ENCODE assay signal across 28 cellular contexts in genomic region chr2:148298201-148298600, GRCh38.
DNase-seq lines count a peak whose midpoint lies in the region; ATAC-seq and TF ChIP-seq lines count a peak whose summit lies in the region.
"Had no signal": no experiment of that assay in that cellular context is flagged by ENCODE, and none has a peak within 500 bp of the region (broad histone marks: within the 10 kb centered on the region; RNA-seq: fewer than 3 reads in every experiment).

No MANE protein-coding gene starts in this region.

- no peak for ATAC-seq in GM19455 (IDR thresholded peaks at IDR 0.05; ENCODE audit: unreplicated experiment)
- no peak for ATAC-seq in HG03460 (IDR thresholded peaks at IDR 0.05; ENCODE audit: unreplicated experiment)
- ATAC-seq: activated CD8-positive, alpha-beta memory T cell treated with anti-CD3 and anti-CD28 coated beads, Interleukin-2, amount 10 ng/mL, durations not matched to agents 7 days and 5 days; activated T-cell treated with anti-CD3 and anti-CD28 coated beads, Interleukin-2, amount 50 U/mL, for 72 hours; GM12878; left cardiac atrium; T-helper 17 cell had no signal

- H3K4me3 ChIP-seq in choroid plexus epithelial cell (ENCODE audit: low read depth, low read length), result no peak overlapping the region
- H3K4me3 ChIP-seq: adrenal gland, BLaER1, GM12878, SK-N-MC had no signal

- no peak for TF ChIP-seq CTCF in choroid plexus epithelial cell (conservative IDR thresholded peaks at IDR 0.05; ENCODE audit: low read depth, low read length)

- peak; percentile 10 for DNase-seq in ELR (ENCODE audit: low read depth)
- peak; percentile 70 for DNase-seq in NCI-H226
- DNase-seq in choroid plexus epithelial cell (ENCODE audit: low read depth), result peak; percentile 25
- peak; percentile 34 for DNase-seq in kidney tubule cell (ENCODE audit: low spot score)
- no peak for DNase-seq in NCI-H774 (lab: John Stamatoyannopoulos, UW)
- no peak for DNase-seq in GDM1 (lab: John Stamatoyannopoulos, UW)
- DNase-seq: activated CD4-positive, alpha-beta T cell treated with anti-CD3 and anti-CD28 coated beads, Interleukin-2, amount 10 ng/mL, durations not matched to agents 7 days and 5 days; activated CD8-positive, alpha-beta memory T cell treated with anti-CD3 and anti-CD28 coated beads, Interleukin-2, amount 10 ng/mL, durations not matched to agents 7 days and 5 days; activated naive CD4-positive, alpha-beta T cell treated with Interleukin-2 at 50 U/mL for 16 hours; activated T-cell treated with anti-CD3 and anti-CD28 coated beads, Interleukin-2, amount 50 U/mL, for 72 hours; adrenal gland; cortex of kidney; DMS79; endodermal cell; head of caudate nucleus; HFFc6; left cardiac atrium; mesenchymal stem cell; NCI-H187; NCI-H2171 treated with DMSO at 0.1 percent for 48 hours; NCI-H524 treated with DMSO at 0.1 percent for 48 hours; T-helper 17 cell; WERI-Rb-1 had no signal

Comparison
In these comparisons a context has a peak if more than half of its experiments do, and no peak if none do; other contexts are left out.
1. DNase-seq: peak in ELR (single experiment), NCI-H226 (single experiment), choroid plexus epithelial cell (single experiment) and kidney tubule cell (single experiment); none in NCI-H774 (single experiment) and GDM1 (single experiment).